ENCODE assay signal across 10 cellular contexts in genomic region chr2:30665761-30666306, GRCh38.
DNase-seq lines count a peak whose midpoint lies in the region; ATAC-seq and TF ChIP-seq lines count a peak whose summit lies in the region.
"Had no signal": no experiment of that assay in that cellular context is flagged by ENCODE, and none has a peak within 500 bp of the region (broad histone marks: within the 10 kb centered on the region; RNA-seq: fewer than 3 reads in every experiment).

No MANE protein-coding gene starts in this region.

- intact Hi-C loops in heart left ventricle (cut with DNase I) (no loop called here), gastrocnemius medialis (cut with DNase I; ENCODE audit: low total_unique reads) (no loop called here)

- ATAC-seq in heart left ventricle: peak in 1 of 4 donors; percentile 8
- ATAC-seq in gastrocnemius medialis: no peak

- no peaks in the 10 kb centered on the region for H3K9me2 ChIP-seq in SU-DHL-6 (replicated peaks; ENCODE audit: insufficient read depth, low read length)

- TF ChIP-seq POLR2A in heart left ventricle (IDR thresholded peaks at IDR 0.05) (no peak), gastrocnemius medialis (IDR thresholded peaks at IDR 0.05) (no peak)

- H3K4me1 ChIP-seq in BLaER1 treated with 17β-estradiol and CSF1 and Interleukin-3, amounts not matched to agents 10 nM and 100 nM: peaks cover 0 to 12% (median 8%) of the 10 kb centered on the region in 10 experiments; a peak in 9 of 20 replicates
- H3K4me1 ChIP-seq in heart left ventricle (peaks cover 0 to 19% (median 0%) of the 10 kb centered on the region in 12 donors), gastrocnemius medialis (peaks cover 0 to 24% of the 10 kb centered on the region in 2 donors)

- in situ Hi-C loops in gastrocnemius medialis (cut with MboI; ENCODE audit: low sequenced_read_pairs in 4 of 4): no loop called here
- in situ Hi-C loops in KBM-7 (cut with MboI; ENCODE audit: low pct_unique_long_range_greater_than_20kb, low sequenced_read_pairs): no loop called here

- H3K4me2 ChIP-seq in BLaER1 treated with 17β-estradiol and CSF1 and Interleukin-3, amounts not matched to agents 10 nM and 100 nM: peak overlapping the region in 5 of 11 experiments; percentile 4 to 31 (median 10); a peak in 3 of 22 replicates
- no peak overlapping the region for H3K4me2 ChIP-seq in SU-DHL-6 (ENCODE audit: low read depth, low read length, poor library complexity, severe bottlenecking)

- H3K79me2 ChIP-seq in SU-DHL-6 (ENCODE audit: insufficient read depth, low read length): no peaks in the 10 kb centered on the region

- no peaks in the 10 kb centered on the region for H4K20me1 ChIP-seq in BLaER1 treated with 17β-estradiol and CSF1 and Interleukin-3, amounts not matched to agents 10 nM and 100 nM
- no peaks in the 10 kb centered on the region for H4K20me1 ChIP-seq in SU-DHL-6 (ENCODE audit: low read depth, low read length)

- peak overlapping the region in 8 of 11 experiments; percentile 8 to 70 (median 57); a peak in 13 of 22 replicates for H3K27ac ChIP-seq in BLaER1 treated with 17β-estradiol and CSF1 and Interleukin-3, amounts not matched to agents 10 nM and 100 nM
- H3K27ac ChIP-seq in SU-DHL-6 (ENCODE audit: low read depth, low read length) (peak overlapping the region; percentile 71), heart left ventricle (peak overlapping the region in 7 of 12 donors; percentile 0 to 71 (median 27)), gastrocnemius medialis (peak overlapping the region; percentile 36 to 47 (median 43))

- 90 to 98% (median 95%) methylated on average over 3 of the region's 3 CpGs for WGBS in heart left ventricle, 4 donors

- DNase-seq in heart left ventricle: no peak
- DNase-seq in gastrocnemius medialis: no peak
- DNase-seq in GM10266 (ENCODE audit: extremely low spot score): no peak
- no peak for DNase-seq in KBM-7
- DNase-seq in NCI-H1092 treated with DMSO at 0.1 percent for 48 hours (lab: John Stamatoyannopoulos, UW): no peak
- DNase-seq in GOT3 (lab: John Stamatoyannopoulos, UW): no peak
- DNase-seq: activated naive CD4-positive, alpha-beta T cell treated with anti-CD3 and anti-CD28 coated beads, Interleukin-2, amount 50 U/mL, for 16 hours; nephron progenitor cell had no signal

- no peaks in the 10 kb centered on the region for H3F3A ChIP-seq in SU-DHL-6 (ENCODE audit: insufficient read depth)

- H3K36me3 ChIP-seq in BLaER1 treated with 17β-estradiol and CSF1 and Interleukin-3, amounts not matched to agents 10 nM and 100 nM: peaks cover 0 to 3% (median 0%) of the 10 kb centered on the region in 11 experiments; a peak in 1 of 22 replicates
- no peaks in the 10 kb centered on the region; the same call in 1 of the 2 replicates for H3K36me3 ChIP-seq in SU-DHL-6 (ENCODE audit: low read length)
- no peaks in the 10 kb centered on the region for H3K36me3 ChIP-seq in heart left ventricle
- no peaks in the 10 kb centered on the region for H3K36me3 ChIP-seq in gastrocnemius medialis

- TF ChIP-seq CTCF in SU-DHL-6 (IDR thresholded peaks at IDR 0.05; ENCODE audit: insufficient read depth, low read length, poor library complexity, severe bottlenecking): no peak
- TF ChIP-seq CTCF in heart left ventricle (IDR thresholded peaks at IDR 0.05): no peak
- TF ChIP-seq CTCF in gastrocnemius medialis (IDR thresholded peaks at IDR 0.05 in 4 of 5, conservative IDR thresholded peaks at IDR 0.05 in 1 of 5): no peak
- TF ChIP-seq CTCF in GM10266 (IDR thresholded peaks at IDR 0.05; ENCODE audit: control insufficient read depth, insufficient read depth, low read depth, missing control alignments): no peak

- H3K27me3 ChIP-seq in BLaER1 treated with 17β-estradiol and CSF1 and Interleukin-3, amounts not matched to agents 10 nM and 100 nM: no peaks in the 10 kb centered on the region
- H3K27me3 ChIP-seq in SU-DHL-6 (ENCODE audit: low read length) (no peaks in the 10 kb centered on the region), heart left ventricle (no peaks in the 10 kb centered on the region), gastrocnemius medialis (no peaks in the 10 kb centered on the region)

- H3K4me3 ChIP-seq in BLaER1 treated with 17β-estradiol and CSF1 and Interleukin-3, amounts not matched to agents 10 nM and 100 nM: no peak overlapping the region
- H3K4me3 ChIP-seq in SU-DHL-6 (ENCODE audit: insufficient read depth, low read length, poor library complexity, severe bottlenecking) (no peak overlapping the region), heart left ventricle (no peak overlapping the region), gastrocnemius medialis (no peak overlapping the region)

- peak overlapping the region; percentile 21 for H2AFZ ChIP-seq in SU-DHL-6 (ENCODE audit: low read depth, low read length, severe bottlenecking)

- 0 out of 22 replicates have a peak overlapping the region, but pooled peaks of 1 of the 11 experiments have one; percentile 12 for H3K9ac ChIP-seq in BLaER1 treated with 17β-estradiol and CSF1 and Interleukin-3, amounts not matched to agents 10 nM and 100 nM
- H3K9ac ChIP-seq in SU-DHL-6 (ENCODE audit: low read length): no peak overlapping the region

- H3K9me3 ChIP-seq in BLaER1 treated with 17β-estradiol and CSF1 and Interleukin-3, amounts not matched to agents 10 nM and 100 nM (replicated peaks in 1 of 11): peaks cover 52 to 70% (median 60%) of the 10 kb centered on the region in 11 experiments
- H3K9me3 ChIP-seq in SU-DHL-6 (ENCODE audit: insufficient read depth, low read length): peaks cover 23% of the 10 kb centered on the region; the same call in 1 of the 2 replicates
- peaks cover 0 to 29% (median 0%) of the 10 kb centered on the region in 12 donors for H3K9me3 ChIP-seq in heart left ventricle
- H3K9me3 ChIP-seq in gastrocnemius medialis: no peaks in the 10 kb centered on the region
